In genomic region chr12:12350868-12351463, GRCh38 we compare ENCODE assay signal across 8 cellular contexts. TPM values are rescaled to one million over a fixed set of nuclear protein-coding genes. Genes with fewer than 3 reads are reported as not detected.
A peak's percentile ranks its signal among the peaks of the same experiment; 100 is the strongest.
DNase-seq lines count a peak whose midpoint lies in the region; ATAC-seq and TF ChIP-seq lines count a peak whose summit lies in the region.

No MANE protein-coding gene starts in this region.

- no peak for ATAC-seq in effector memory CD8-positive, alpha-beta T cell (replicated peaks)
- ATAC-seq in GM21619 (IDR thresholded peaks at IDR 0.05; ENCODE audit: unreplicated experiment) (no peak), left cardiac atrium (no peak), HG02588 (IDR thresholded peaks at IDR 0.05; ENCODE audit: unreplicated experiment) (no peak)

- no peak for TF ChIP-seq CTCF in osteocyte (IDR thresholded peaks at IDR 0.05)

- H3K4me3 Mint-ChIP-seq in effector memory CD8-positive, alpha-beta T cell, result peak overlapping the region; percentile 62 to 68
- H3K4me3 Mint-ChIP-seq in osteocyte (ENCODE audit: unreplicated experiment), result peak overlapping the region; percentile 69

- peaks cover 5% of the 10 kb centered on the region for H3K36me3 Mint-ChIP-seq in effector memory CD8-positive, alpha-beta T cell (ENCODE audit: insufficient read depth)
- H3K36me3 Mint-ChIP-seq in osteocyte (ENCODE audit: unreplicated experiment), result no peaks in the 10 kb centered on the region

- H3K9me3 Mint-ChIP-seq in effector memory CD8-positive, alpha-beta T cell, result no peaks in the 10 kb centered on the region
- H3K9me3 Mint-ChIP-seq in osteocyte (ENCODE audit: unreplicated experiment), result no peaks in the 10 kb centered on the region

- H3K4me1 Mint-ChIP-seq in effector memory CD8-positive, alpha-beta T cell (ENCODE audit: low read depth in 2 of 2), result peaks cover 12 to 14% of the 10 kb centered on the region in 2 donors
- H3K4me1 Mint-ChIP-seq in osteocyte (ENCODE audit: unreplicated experiment), result no peaks in the 10 kb centered on the region

- H3K27ac Mint-ChIP-seq in effector memory CD8-positive, alpha-beta T cell, result no peak overlapping the region
- H3K27ac Mint-ChIP-seq in osteocyte (ENCODE audit: unreplicated experiment), result no peak overlapping the region

- H3K27me3 Mint-ChIP-seq in effector memory CD8-positive, alpha-beta T cell, result no peaks in the 10 kb centered on the region
- no peaks in the 10 kb centered on the region for H3K27me3 Mint-ChIP-seq in osteocyte (ENCODE audit: unreplicated experiment)

- DNase-seq in ELR (ENCODE audit: low read depth) (peak; percentile 25), NCI-H69 (lab: John Stamatoyannopoulos, UW) (peak; percentile 46), osteocyte (ENCODE audit: extremely low spot score, unreplicated experiment) (no peak), left cardiac atrium (no peak), amniotic stem cell (lab: John Stamatoyannopoulos, UW) (no peak)
- no peak for DNase-seq in effector memory CD8-positive, alpha-beta T cell

- intact Hi-C loops in left cardiac atrium (cut with DNase I), result no loop called here

RNA-seq across cellular contexts. Expression of gene MANSC1, which starts 0.9 kb away (rescaled TPM):
- total RNA-seq in osteocyte (8.8 and 9.1 TPM in 2 replicates), left cardiac atrium (10 to 100 TPM; 12.0 to 18.5 TPM)

RNA-seq across cellular contexts. Expression of gene BORCS5, which starts 5.9 kb away (rescaled TPM):
- 16.7 and 17.1 TPM in 2 replicates for total RNA-seq in osteocyte
- 10 to 100 TPM in 1 of 2 donors, 1 to 10 TPM in 1; 7.4 to 10.5 TPM for total RNA-seq in left cardiac atrium

Comparison
In these comparisons a context has a peak if more than half of its experiments do, and no peak if none do; other contexts are left out.
1. DNase-seq: peak in ELR (single experiment) and NCI-H69 (single experiment); none in effector memory CD8-positive, alpha-beta T cell (0 of 3), osteocyte (single experiment), left cardiac atrium (single experiment) and amniotic stem cell (single experiment).